29 cellular contexts compared by ENCODE assay signal in genomic region chrX:11010476-11010875, GRCh38.
"Had no signal": no experiment of that assay in that cellular context is flagged by ENCODE, and none has a peak within 500 bp of the region (broad histone marks: within the 10 kb centered on the region; RNA-seq: fewer than 3 reads in every experiment).

No MANE protein-coding gene starts in this region.

- H3K4me3 ChIP-seq: ascending aorta, esophagus squamous epithelium, gastroesophageal sphincter, pancreas, prostate gland, sigmoid colon, testis, transverse colon had no signal

- H3K9me3 ChIP-seq: ascending aorta, esophagus squamous epithelium, gastroesophageal sphincter, pancreas, prostate gland, sigmoid colon, testis, transverse colon had no signal

- DNase-seq: activated CD4-positive, alpha-beta memory T cell treated with anti-CD3 and anti-CD28 coated beads for 36 hours; activated CD4-positive, alpha-beta T cell treated with anti-CD3 and anti-CD28 coated beads, Interleukin-2, amount 10 ng/mL, durations not matched to agents 24 days and 14 days; activated CD4-positive, CD25-positive, alpha-beta regulatory T cell treated with anti-CD3 and anti-CD28 coated beads, Interleukin-2, amount 50 U/mL, for 72 hours; activated CD8-positive, alpha-beta memory T cell treated with anti-CD3 and anti-CD28 coated beads, Interleukin-2, amount 50 U/mL, for 4 hours; activated effector memory CD4-positive, alpha-beta T cell treated with anti-CD3 and anti-CD28 coated beads, Interleukin-2, amount 50 U/mL, for 16 hours; activated naive CD4-positive, alpha-beta T cell treated with anti-CD3 and anti-CD28 coated beads for 36 hours; activated naive CD8-positive, alpha-beta T cell treated with anti-CD3 and anti-CD28 coated beads, Interleukin-2, amount 10 ng/mL, durations not matched to agents 7 days and 5 days; activated T-cell treated with anti-CD3 and anti-CD28 coated beads, Interleukin-2, amount 50 U/mL, for 1 hour; brain microvascular endothelial cell; central memory CD4-positive, alpha-beta T cell; endodermal cell; esophagus squamous epithelium; head of caudate nucleus; hippocampal formation; kidney; midbrain; naive thymus-derived CD4-positive, alpha-beta T cell; pancreas; sigmoid colon; stimulated activated CD4-positive, alpha-beta T cell treated with anti-CD3 and anti-CD28 coated beads, Interleukin-15, amount 100 ng/mL, for 24 hours; stimulated activated naive CD4-positive, alpha-beta T cell treated with Interleukin-2 at 50 U/mL for 16 hours; T-helper 9 cell; testis; transverse colon; WERI-Rb-1 had no signal

- H3K27me3 ChIP-seq: ascending aorta, brain microvascular endothelial cell, esophagus squamous epithelium, gastroesophageal sphincter, sigmoid colon, testis, transverse colon had no signal

- ATAC-seq: gastroesophageal sphincter; naive thymus-derived CD4-positive, alpha-beta T cell; pancreas had no signal

- FAIRE-seq: kidney, TTC549 had no signal

- H3K4me1 ChIP-seq: ascending aorta, esophagus squamous epithelium, gastroesophageal sphincter, pancreas, prostate gland, sigmoid colon, testis, transverse colon had no signal

- H3K27ac ChIP-seq: ascending aorta, brain microvascular endothelial cell, esophagus squamous epithelium, gastroesophageal sphincter, pancreas, prostate gland, sigmoid colon, testis, transverse colon, WERI-Rb-1 had no signal

- H3K36me3 ChIP-seq: ascending aorta, brain microvascular endothelial cell, esophagus squamous epithelium, gastroesophageal sphincter, pancreas, prostate gland, sigmoid colon, transverse colon, WERI-Rb-1 had no signal
